ENCODE assay signal across 14 cellular contexts in the genomic region with DNA sequence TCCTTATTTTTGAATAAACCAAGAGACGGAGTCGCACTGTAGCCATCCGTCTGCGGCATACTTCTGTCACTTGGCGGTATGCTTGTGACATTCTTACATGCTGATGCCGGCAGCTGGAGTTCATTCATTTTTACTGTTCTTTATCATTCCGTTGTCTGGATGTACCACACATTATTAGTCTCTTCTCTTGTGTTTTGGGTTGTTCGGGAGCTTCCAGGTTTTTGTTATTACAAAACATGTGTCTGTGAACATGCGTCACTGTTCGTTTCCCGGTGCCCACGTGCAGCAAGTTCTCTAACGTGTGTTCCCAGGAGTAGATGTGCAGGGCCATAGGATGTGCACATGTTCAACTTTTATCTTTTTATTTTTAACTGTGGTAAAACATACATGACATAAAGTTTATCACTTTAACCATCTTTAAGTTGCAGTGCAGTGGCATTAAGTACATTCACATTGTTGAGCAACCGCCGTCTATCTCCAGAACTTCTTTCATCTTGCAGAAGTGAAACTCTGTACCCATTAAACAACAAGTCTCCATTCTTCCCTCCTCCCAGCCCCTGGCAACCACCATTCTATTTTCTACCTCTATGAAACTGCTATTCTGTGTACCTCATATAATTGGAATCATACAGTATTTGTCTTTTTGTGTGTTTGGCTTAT. TPM values are rescaled to one million over a fixed set of nuclear protein-coding genes. Genes with fewer than 3 reads are reported as not detected.
A peak's percentile ranks its signal among the peaks of the same experiment; 100 is the strongest.
DNase-seq lines count a peak whose midpoint lies in the region; ATAC-seq and TF ChIP-seq lines count a peak whose summit lies in the region.
"Had no signal": no experiment of that assay in that cellular context is flagged by ENCODE, and none has a peak within 500 bp of the region (broad histone marks: within the 10 kb centered on the region; RNA-seq: fewer than 3 reads in every experiment).

No MANE protein-coding gene starts in this region.

- peak overlapping the region in 9 of 11 experiments; percentile 50 to 77 (median 71); a peak in 18 of 22 replicates for H3K27ac ChIP-seq in BLaER1 treated with 17β-estradiol and CSF1 and Interleukin-3, amounts not matched to agents 10 nM and 100 nM
- H3K27ac ChIP-seq in OCI-LY7 (ENCODE audit: low read depth, low read length, poor library complexity, severe bottlenecking), result peak overlapping the region; percentile 99
- H3K27ac ChIP-seq in left lung, result no peak overlapping the region
- H3K27ac ChIP-seq: esophagus muscularis mucosa, upper lobe of right lung had no signal

- H3K36me3 Mint-ChIP-seq in osteocyte (ENCODE audit: unreplicated experiment), result peaks cover 15% of the 10 kb centered on the region

- BruUV-seq in OCI-LY7 (replicated peaks; lab: Mats Ljungman, UMichigan), result no TSS peak

- ATAC-seq in HG02885 (IDR thresholded peaks at IDR 0.05; ENCODE audit: poor library complexity, unreplicated experiment) (no peak), left lung (no peak)
- ATAC-seq: left lobe of liver; natural killer cell treated with Interleukin-12 subunit alpha and Interleukin-12 subunit beta and Interleukin-15 and Interleukin-18, amount 100 ng/mL, for 72 hours; upper lobe of right lung had no signal

- peaks cover 0 to 38% (median 0%) of the 10 kb centered on the region in 11 experiments; a peak in 2 of 22 replicates for H4K20me1 ChIP-seq in BLaER1 treated with 17β-estradiol and CSF1 and Interleukin-3, amounts not matched to agents 10 nM and 100 nM
- no peaks in the 10 kb centered on the region for H4K20me1 ChIP-seq in OCI-LY7 (ENCODE audit: insufficient read depth, low read length)

- TF ChIP-seq CTCF in OCI-LY7 (conservative IDR thresholded peaks at IDR 0.05; ENCODE audit: low read length) (no peak), osteocyte (IDR thresholded peaks at IDR 0.05) (no peak), left lung (IDR thresholded peaks at IDR 0.05) (no peak)

- no peaks in the 10 kb centered on the region for H3K9me2 ChIP-seq in OCI-LY7 (ENCODE audit: insufficient read depth, low read length)

- peaks cover 73% of the 10 kb centered on the region for H3K4me1 Mint-ChIP-seq in osteocyte (ENCODE audit: unreplicated experiment)

- H3K9me3 ChIP-seq in BLaER1 treated with 17β-estradiol and CSF1 and Interleukin-3, amounts not matched to agents 10 nM and 100 nM (replicated peaks in 1 of 11), result peaks cover 22 to 27% (median 24%) of the 10 kb centered on the region in 11 experiments
- H3K9me3 ChIP-seq in OCI-LY7 (ENCODE audit: low read length) (peaks cover 27% of the 10 kb centered on the region), left lung (no peaks in the 10 kb centered on the region)
- H3K9me3 ChIP-seq: esophagus muscularis mucosa, upper lobe of right lung had no signal

- no peak overlapping the region; the same call in 1 of the 2 replicates for H2AFZ ChIP-seq in OCI-LY7 (ENCODE audit: low read length)

- H3K79me2 ChIP-seq in OCI-LY7 (ENCODE audit: insufficient read depth, low read depth, low read length), result peaks cover 54% of the 10 kb centered on the region

- peaks cover 61 to 90% (median 79%) of the 10 kb centered on the region in 10 experiments for H3K4me1 ChIP-seq in BLaER1 treated with 17β-estradiol and CSF1 and Interleukin-3, amounts not matched to agents 10 nM and 100 nM
- H3K4me1 ChIP-seq in OCI-LY7 (ENCODE audit: insufficient read depth, low read length, poor library complexity, severe bottlenecking) (peaks cover 85% of the 10 kb centered on the region), left lung (no peaks in the 10 kb centered on the region)
- H3K4me1 ChIP-seq: upper lobe of right lung had no signal

- DNase-seq in GM04504 (ENCODE audit: low read depth) (peak; percentile 62), OCI-LY7 (ENCODE audit: low spot score) (peak; percentile 83), osteocyte (ENCODE audit: extremely low spot score, unreplicated experiment) (no peak), left lung (no peak), cerebellum (ENCODE audit: low spot score) (no peak), A172 (ENCODE audit: low spot score) (no peak)
- DNase-seq: hippocampal formation, NCI-H187, upper lobe of right lung had no signal

- no peak overlapping the region for H3K4me3 Mint-ChIP-seq in osteocyte (ENCODE audit: unreplicated experiment)
- H3K4me3 Mint-ChIP-seq: natural killer cell treated with Interleukin-12 subunit alpha and Interleukin-12 subunit beta and Interleukin-15 and Interleukin-18, amount 100 ng/mL, for 72 hours had no signal

- POLR2A ChIA-PET in OCI-LY7 (lab: Charles Lee), result interaction anchor here (0.7 to 5.5 kb wide), 4 partner anchors 12 to 37 kb away, joined by 3 to 53 read pairs (median 11); no protein-coding TSS in a partner anchor

- H3K27ac Mint-ChIP-seq in osteocyte (ENCODE audit: unreplicated experiment), result peak overlapping the region; percentile 93
- H3K27ac Mint-ChIP-seq: natural killer cell treated with Interleukin-12 subunit alpha and Interleukin-12 subunit beta and Interleukin-15 and Interleukin-18, amount 100 ng/mL, for 72 hours had no signal

- peaks cover 4 to 98% (median 27%) of the 10 kb centered on the region in 11 experiments; a peak in 17 of 22 replicates for H3K36me3 ChIP-seq in BLaER1 treated with 17β-estradiol and CSF1 and Interleukin-3, amounts not matched to agents 10 nM and 100 nM
- H3K36me3 ChIP-seq in OCI-LY7 (ENCODE audit: insufficient read depth, low read length) (peaks cover 75% of the 10 kb centered on the region), left lung (no peaks in the 10 kb centered on the region)
- H3K36me3 ChIP-seq: esophagus muscularis mucosa, upper lobe of right lung had no signal

- H3K4me3 ChIP-seq in BLaER1 treated with 17β-estradiol and CSF1 and Interleukin-3, amounts not matched to agents 10 nM and 100 nM, result peak overlapping the region in 1 of 10 experiments; percentile 34; a peak in 3 of 20 replicates
- peak overlapping the region; percentile 60 for H3K4me3 ChIP-seq in OCI-LY7 (ENCODE audit: low read depth, low read length, poor library complexity, severe bottlenecking)
- H3K4me3 ChIP-seq in left lung, result no peak overlapping the region
- H3K4me3 ChIP-seq: esophagus muscularis mucosa, upper lobe of right lung had no signal

- intact Hi-C loops in OCI-LY7 (cut with micrococcal nuclease; ENCODE audit: unreplicated experiment), result loop anchor here (1.0 to 10.0 kb wide), 4 partner anchors 19 to 319 kb away; no protein-coding TSS in a partner anchor
- intact Hi-C loops in left lung (cut with DNase I), result no loop called here

- H3K27me3 Mint-ChIP-seq in osteocyte (ENCODE audit: unreplicated experiment), result no peaks in the 10 kb centered on the region

- H3K4me2 ChIP-seq in BLaER1 treated with 17β-estradiol and CSF1 and Interleukin-3, amounts not matched to agents 10 nM and 100 nM, result peak overlapping the region; percentile 64 to 88 (median 78)
- H3K4me2 ChIP-seq in OCI-LY7 (ENCODE audit: low read length), result peak overlapping the region; percentile 63

- no peaks in the 10 kb centered on the region for H3K9me3 Mint-ChIP-seq in osteocyte (ENCODE audit: unreplicated experiment)

- CTCF ChIA-PET in OCI-LY7 (lab: Charles Lee; ENCODE audit: unreplicated experiment), result no interaction called here

- H3K27me3 ChIP-seq in BLaER1 treated with 17β-estradiol and CSF1 and Interleukin-3, amounts not matched to agents 10 nM and 100 nM, result no peaks in the 10 kb centered on the region
- no peaks in the 10 kb centered on the region for H3K27me3 ChIP-seq in left lung
- H3K27me3 ChIP-seq: esophagus muscularis mucosa, upper lobe of right lung had no signal

- peak overlapping the region in 8 of 11 experiments; percentile 15 to 59 (median 41); a peak in 11 of 22 replicates for H3K9ac ChIP-seq in BLaER1 treated with 17β-estradiol and CSF1 and Interleukin-3, amounts not matched to agents 10 nM and 100 nM

RNA-seq across cellular contexts. Expression of gene MTCL1, which starts 40.1 kb away (rescaled TPM):
- 82.8 and 96.8 TPM in 2 replicates for total RNA-seq in OCI-LY7 (2014; rRNA removed; shearing (Covaris generic))
- 159 and 170 TPM in 2 replicates for total RNA-seq in OCI-LY7 (2022)
- 56.9 and 58.4 TPM in 2 replicates for total RNA-seq in osteocyte
- 10 to 100 TPM in 1 of 2 donors, 1 to 10 TPM in 1; 7.3 to 12.8 TPM for total RNA-seq in left lung
- total RNA-seq in cerebellum, result 26.7 TPM
- total RNA-seq in A172 (2014; rRNA removed; shearing (Covaris generic)), result 33.6 and 39.6 TPM in 2 replicates

Comparison
In these comparisons a context has a peak if more than half of its experiments do, and no peak if none do; other contexts are left out.
1. H3K27ac ChIP-seq: peak in BLaER1 treated with 17β-estradiol and CSF1 and Interleukin-3, amounts not matched to agents 10 nM and 100 nM (9 of 11) and OCI-LY7 (single experiment); none in left lung (0 of 2).
2. DNase-seq: peak in GM04504 (single experiment) and OCI-LY7 (single experiment); none in osteocyte (single experiment), left lung (0 of 2), cerebellum (single experiment) and A172 (single experiment).